Comparison of ENCODE assay signal across 1 cellular context in the genomic region with DNA sequence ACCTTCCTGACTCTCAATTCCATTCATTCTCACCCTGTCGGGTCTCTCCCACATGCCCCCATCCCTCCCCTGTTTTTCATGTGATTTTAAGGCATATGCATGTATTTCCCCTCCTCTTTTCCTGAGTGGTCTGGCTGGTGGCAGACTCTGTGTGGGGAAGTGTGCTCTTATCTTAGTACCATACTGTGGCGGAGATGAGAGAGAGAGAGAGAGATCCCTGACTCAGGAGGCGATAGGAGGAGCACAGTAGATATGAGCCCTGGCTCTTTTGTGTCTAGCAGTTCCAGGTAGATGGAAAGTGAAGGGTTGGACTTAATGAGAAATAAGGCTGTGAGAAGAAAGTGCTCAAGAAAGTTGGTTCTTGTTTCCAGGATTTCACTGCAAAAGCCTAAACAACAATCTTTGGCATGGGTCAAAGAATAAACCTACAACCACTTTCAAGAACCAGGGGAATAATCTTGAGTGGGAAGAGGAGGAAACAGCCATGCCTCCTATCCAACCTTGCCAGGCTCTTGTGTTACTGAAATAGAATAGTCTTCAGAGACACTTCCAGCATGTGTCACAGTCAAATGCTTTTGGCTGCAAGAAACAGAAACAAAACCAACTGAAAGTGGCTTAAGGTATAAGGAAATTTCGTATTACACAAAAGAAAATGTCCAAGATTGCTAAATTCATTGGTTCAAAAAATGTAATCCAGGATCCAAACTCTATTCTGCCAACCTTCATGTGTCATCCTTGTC.
TF ChIP-seq lines count a peak whose summit lies in the region.

No MANE protein-coding gene starts in this region.

TF ChIP-seq in K562, 482 proteins besides CTCF, POLR2A, EP300 and RAD21 (continued from another document and continues in another):
- peak; percentile 85; the same call in 1 of the 2 replicates for TF ChIP-seq ARID3A (IDR thresholded peaks at IDR 0.05; ENCODE audit: borderline replicate concordance, low read depth, low read length)
- TF ChIP-seq PATZ1 (CRISPR knock-in tag; IDR thresholded peaks at IDR 0.05; ENCODE audit: borderline replicate concordance) = no peak
- TF ChIP-seq AFF1 (IDR thresholded peaks at IDR 0.05; ENCODE audit: low read depth in 1 of 2, partially characterized antibody in 2 of 2) = peak; percentile 16 to 70
- TF ChIP-seq PTBP1 (IDR thresholded peaks at IDR 0.05; ENCODE audit: low read depth, low read length) = no peak
- TF ChIP-seq ELF1 (tag; IDR thresholded peaks at IDR 0.05) = no peak
- TF ChIP-seq FOXM1 (IDR thresholded peaks at IDR 0.05; ENCODE audit: low read depth) = peak; percentile 76
- no peak for TF ChIP-seq FOXM1 (CRISPR knock-in tag; IDR thresholded peaks at IDR 0.05; ENCODE audit: low read depth)
- TF ChIP-seq HMG20B (CRISPR knock-in tag; IDR thresholded peaks at IDR 0.05) = no peak
- TF ChIP-seq ZNF232 (CRISPR knock-in tag; IDR thresholded peaks at IDR 0.05) = no peak
- no peak for TF ChIP-seq GABPB2 (CRISPR knock-in tag; conservative IDR thresholded peaks at IDR 0.05)
- TF ChIP-seq MYNN (IDR thresholded peaks at IDR 0.05) = peak; percentile 95
- TF ChIP-seq MYNN (CRISPR knock-in tag; IDR thresholded peaks at IDR 0.05) = no peak
- TF ChIP-seq SRSF1 (IDR thresholded peaks at IDR 0.05; ENCODE audit: low read depth, low read length) = no peak
- TF ChIP-seq CC2D1A (IDR thresholded peaks at IDR 0.05) = peak; percentile 55; the same call in 1 of the 2 replicates
- TF ChIP-seq ELK1 (CRISPR knock-in tag; IDR thresholded peaks at IDR 0.05) = no peak
- 0 out of 2 replicates have a peak, but pooled peaks have one; percentile 14 for TF ChIP-seq PHTF2 (CRISPR knock-in tag; IDR thresholded peaks at IDR 0.05)
- TF ChIP-seq ZNF75A (CRISPR knock-in tag; IDR thresholded peaks at IDR 0.05) = no peak
- TF ChIP-seq, protein P1, sequence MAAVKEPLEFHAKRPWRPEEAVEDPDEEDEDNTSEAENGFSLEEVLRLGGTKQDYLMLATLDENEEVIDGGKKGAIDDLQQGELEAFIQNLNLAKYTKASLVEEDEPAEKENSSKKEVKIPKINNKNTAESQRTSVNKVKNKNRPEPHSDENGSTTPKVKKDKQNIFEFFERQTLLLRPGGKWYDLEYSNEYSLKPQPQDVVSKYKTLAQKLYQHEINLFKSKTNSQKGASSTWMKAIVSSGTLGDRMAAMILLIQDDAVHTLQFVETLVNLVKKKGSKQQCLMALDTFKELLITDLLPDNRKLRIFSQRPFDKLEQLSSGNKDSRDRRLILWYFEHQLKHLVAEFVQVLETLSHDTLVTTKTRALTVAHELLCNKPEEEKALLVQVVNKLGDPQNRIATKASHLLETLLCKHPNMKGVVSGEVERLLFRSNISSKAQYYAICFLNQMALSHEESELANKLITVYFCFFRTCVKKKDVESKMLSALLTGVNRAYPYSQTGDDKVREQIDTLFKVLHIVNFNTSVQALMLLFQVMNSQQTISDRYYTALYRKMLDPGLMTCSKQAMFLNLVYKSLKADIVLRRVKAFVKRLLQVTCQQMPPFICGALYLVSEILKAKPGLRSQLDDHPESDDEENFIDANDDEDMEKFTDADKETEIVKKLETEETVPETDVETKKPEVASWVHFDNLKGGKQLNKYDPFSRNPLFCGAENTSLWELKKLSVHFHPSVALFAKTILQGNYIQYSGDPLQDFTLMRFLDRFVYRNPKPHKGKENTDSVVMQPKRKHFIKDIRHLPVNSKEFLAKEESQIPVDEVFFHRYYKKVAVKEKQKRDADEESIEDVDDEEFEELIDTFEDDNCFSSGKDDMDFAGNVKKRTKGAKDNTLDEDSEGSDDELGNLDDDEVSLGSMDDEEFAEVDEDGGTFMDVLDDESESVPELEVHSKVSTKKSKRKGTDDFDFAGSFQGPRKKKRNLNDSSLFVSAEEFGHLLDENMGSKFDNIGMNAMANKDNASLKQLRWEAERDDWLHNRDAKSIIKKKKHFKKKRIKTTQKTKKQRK (IDR thresholded peaks at IDR 0.05; ENCODE audit: borderline replicate concordance, low read depth, low read length) = no peak
- TF ChIP-seq MCM2 (IDR thresholded peaks at IDR 0.05; ENCODE audit: low read depth) = no peak
- TF ChIP-seq, protein P2, sequence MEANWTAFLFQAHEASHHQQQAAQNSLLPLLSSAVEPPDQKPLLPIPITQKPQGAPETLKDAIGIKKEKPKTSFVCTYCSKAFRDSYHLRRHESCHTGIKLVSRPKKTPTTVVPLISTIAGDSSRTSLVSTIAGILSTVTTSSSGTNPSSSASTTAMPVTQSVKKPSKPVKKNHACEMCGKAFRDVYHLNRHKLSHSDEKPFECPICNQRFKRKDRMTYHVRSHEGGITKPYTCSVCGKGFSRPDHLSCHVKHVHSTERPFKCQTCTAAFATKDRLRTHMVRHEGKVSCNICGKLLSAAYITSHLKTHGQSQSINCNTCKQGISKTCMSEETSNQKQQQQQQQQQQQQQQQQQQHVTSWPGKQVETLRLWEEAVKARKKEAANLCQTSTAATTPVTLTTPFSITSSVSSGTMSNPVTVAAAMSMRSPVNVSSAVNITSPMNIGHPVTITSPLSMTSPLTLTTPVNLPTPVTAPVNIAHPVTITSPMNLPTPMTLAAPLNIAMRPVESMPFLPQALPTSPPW (CRISPR knock-in tag; IDR thresholded peaks at IDR 0.05) = peak; percentile 73
- 0 out of 2 replicates have a peak, but pooled peaks have one; percentile 49 for TF ChIP-seq PHB2 (IDR thresholded peaks at IDR 0.05; ENCODE audit: low read depth)
- no peak for TF ChIP-seq PRPF4 (IDR thresholded peaks at IDR 0.05; ENCODE audit: insufficient read depth, low read depth, low read length, poor library complexity, severe bottlenecking)
- no peak for TF ChIP-seq CREB3 (tag; conservative IDR thresholded peaks at IDR 0.05; ENCODE audit: low read depth)
- TF ChIP-seq, protein P3, sequence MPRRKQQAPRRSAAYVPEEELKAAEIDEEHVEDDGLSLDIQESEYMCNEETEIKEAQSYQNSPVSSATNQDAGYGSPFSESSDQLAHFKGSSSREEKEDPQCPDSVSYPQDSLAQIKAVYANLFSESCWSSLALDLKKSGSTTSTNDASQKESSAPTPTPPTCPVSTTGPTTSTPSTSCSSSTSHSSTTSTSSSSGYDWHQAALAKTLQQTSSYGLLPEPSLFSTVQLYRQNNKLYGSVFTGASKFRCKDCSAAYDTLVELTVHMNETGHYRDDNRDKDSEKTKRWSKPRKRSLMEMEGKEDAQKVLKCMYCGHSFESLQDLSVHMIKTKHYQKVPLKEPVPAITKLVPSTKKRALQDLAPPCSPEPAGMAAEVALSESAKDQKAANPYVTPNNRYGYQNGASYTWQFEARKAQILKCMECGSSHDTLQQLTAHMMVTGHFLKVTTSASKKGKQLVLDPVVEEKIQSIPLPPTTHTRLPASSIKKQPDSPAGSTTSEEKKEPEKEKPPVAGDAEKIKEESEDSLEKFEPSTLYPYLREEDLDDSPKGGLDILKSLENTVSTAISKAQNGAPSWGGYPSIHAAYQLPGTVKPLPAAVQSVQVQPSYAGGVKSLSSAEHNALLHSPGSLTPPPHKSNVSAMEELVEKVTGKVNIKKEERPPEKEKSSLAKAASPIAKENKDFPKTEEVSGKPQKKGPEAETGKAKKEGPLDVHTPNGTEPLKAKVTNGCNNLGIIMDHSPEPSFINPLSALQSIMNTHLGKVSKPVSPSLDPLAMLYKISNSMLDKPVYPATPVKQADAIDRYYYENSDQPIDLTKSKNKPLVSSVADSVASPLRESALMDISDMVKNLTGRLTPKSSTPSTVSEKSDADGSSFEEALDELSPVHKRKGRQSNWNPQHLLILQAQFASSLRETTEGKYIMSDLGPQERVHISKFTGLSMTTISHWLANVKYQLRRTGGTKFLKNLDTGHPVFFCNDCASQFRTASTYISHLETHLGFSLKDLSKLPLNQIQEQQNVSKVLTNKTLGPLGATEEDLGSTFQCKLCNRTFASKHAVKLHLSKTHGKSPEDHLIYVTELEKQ (CRISPR knock-in tag; IDR thresholded peaks at IDR 0.05) = no peak
- TF ChIP-seq, protein P4, sequence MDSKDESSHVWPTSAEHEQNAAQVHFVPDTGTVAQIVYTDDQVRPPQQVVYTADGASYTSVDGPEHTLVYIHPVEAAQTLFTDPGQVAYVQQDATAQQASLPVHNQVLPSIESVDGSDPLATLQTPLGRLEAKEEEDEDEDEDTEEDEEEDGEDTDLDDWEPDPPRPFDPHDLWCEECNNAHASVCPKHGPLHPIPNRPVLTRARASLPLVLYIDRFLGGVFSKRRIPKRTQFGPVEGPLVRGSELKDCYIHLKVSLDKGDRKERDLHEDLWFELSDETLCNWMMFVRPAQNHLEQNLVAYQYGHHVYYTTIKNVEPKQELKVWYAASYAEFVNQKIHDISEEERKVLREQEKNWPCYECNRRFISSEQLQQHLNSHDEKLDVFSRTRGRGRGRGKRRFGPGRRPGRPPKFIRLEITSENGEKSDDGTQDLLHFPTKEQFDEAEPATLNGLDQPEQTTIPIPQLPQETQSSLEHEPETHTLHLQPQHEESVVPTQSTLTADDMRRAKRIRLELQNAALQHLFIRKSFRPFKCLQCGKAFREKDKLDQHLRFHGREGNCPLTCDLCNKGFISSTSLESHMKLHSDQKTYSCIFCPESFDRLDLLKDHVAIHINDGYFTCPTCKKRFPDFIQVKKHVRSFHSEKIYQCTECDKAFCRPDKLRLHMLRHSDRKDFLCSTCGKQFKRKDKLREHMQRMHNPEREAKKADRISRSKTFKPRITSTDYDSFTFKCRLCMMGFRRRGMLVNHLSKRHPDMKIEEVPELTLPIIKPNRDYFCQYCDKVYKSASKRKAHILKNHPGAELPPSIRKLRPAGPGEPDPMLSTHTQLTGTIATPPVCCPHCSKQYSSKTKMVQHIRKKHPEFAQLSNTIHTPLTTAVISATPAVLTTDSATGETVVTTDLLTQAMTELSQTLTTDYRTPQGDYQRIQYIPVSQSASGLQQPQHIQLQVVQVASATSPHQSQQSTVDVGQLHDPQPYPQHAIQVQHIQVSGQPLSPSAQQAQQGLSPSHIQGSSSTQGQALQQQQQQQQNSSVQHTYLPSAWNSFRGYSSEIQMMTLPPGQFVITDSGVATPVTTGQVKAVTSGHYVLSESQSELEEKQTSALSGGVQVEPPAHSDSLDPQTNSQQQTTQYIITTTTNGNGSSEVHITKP (IDR thresholded peaks at IDR 0.05; ENCODE audit: partially characterized antibody) = peak; percentile 74
- TF ChIP-seq DNMT1 (IDR thresholded peaks at IDR 0.05) = no peak
- TF ChIP-seq DIDO1 (tag; IDR thresholded peaks at IDR 0.05; ENCODE audit: low read depth) = no peak
- no peak for TF ChIP-seq SETDB1 (IDR thresholded peaks at IDR 0.05; ENCODE audit: low read length)
- no peak for TF ChIP-seq ZNF23 (CRISPR knock-in tag; IDR thresholded peaks at IDR 0.05)
